ENCODE assay signal across 14 cellular contexts in genomic region chrX:82765806-82766205, GRCh38.
DNase-seq lines count a peak whose midpoint lies in the region; ATAC-seq, FAIRE-seq and TF ChIP-seq lines count a peak whose summit lies in the region.
"Had no signal": no experiment of that assay in that cellular context is flagged by ENCODE, and none has a peak within 500 bp of the region (broad histone marks: within the 10 kb centered on the region; RNA-seq: fewer than 3 reads in every experiment).

No MANE protein-coding gene starts in this region.

- no peak for ATAC-seq in GM21786 (IDR thresholded peaks at IDR 0.05; ENCODE audit: unreplicated experiment)
- no peak for ATAC-seq in GM21367 (IDR thresholded peaks at IDR 0.05; ENCODE audit: unreplicated experiment)
- ATAC-seq: CD8-positive, alpha-beta T cell; HCT116 had no signal

- peaks cover 27% of the 10 kb centered on the region for H3K4me1 ChIP-seq in OCI-LY3 (ENCODE audit: low read length)
- H3K4me1 ChIP-seq in prostate gland (replicated peaks), result no peaks in the 10 kb centered on the region

- H3K36me3 ChIP-seq in OCI-LY3 (replicated peaks; ENCODE audit: low read depth, low read length), result no peaks in the 10 kb centered on the region
- H3K36me3 ChIP-seq in prostate gland, result no peaks in the 10 kb centered on the region

- no peak overlapping the region for H2AFZ ChIP-seq in OCI-LY3 (ENCODE audit: low read depth, low read length)

- H3K79me2 ChIP-seq in OCI-LY3 (ENCODE audit: low read length), result no peaks in the 10 kb centered on the region

- TF ChIP-seq CTCF in LNCaP clone FGC (IDR thresholded peaks at IDR 0.05; ENCODE audit: control insufficient read depth, extremely low read depth, insufficient read depth), result no peak
- no peak for TF ChIP-seq CTCF in OCI-LY3 (IDR thresholded peaks at IDR 0.05; ENCODE audit: low read depth, low read length)
- no peak for TF ChIP-seq CTCF in prostate gland (IDR thresholded peaks at IDR 0.05)
- no peak for TF ChIP-seq CTCF in lower leg skin (IDR thresholded peaks at IDR 0.05)

- TF ChIP-seq POLR2A in prostate gland (IDR thresholded peaks at IDR 0.05) (no peak), lower leg skin (IDR thresholded peaks at IDR 0.05) (no peak)

- no peaks in the 10 kb centered on the region for H3K27me3 ChIP-seq in OCI-LY3 (ENCODE audit: low read depth, low read length)
- no peaks in the 10 kb centered on the region for H3K27me3 ChIP-seq in prostate gland (replicated peaks; ENCODE audit: insufficient read depth)

- DNase-seq in LNCaP clone FGC (ENCODE audit: low read depth) (peak; percentile 79), prostate gland (ENCODE audit: low spot score) (peak; percentile 12), lower leg skin (ENCODE audit: low spot score in 2 of 2) (no peak)
- DNase-seq: CD8-positive, alpha-beta T cell; KBM-7; NCI-H1092 treated with DMSO at 0.1 percent for 48 hours; NCI-H2081 treated with DMSO at 0.1 percent for 48 hours; NCI-H526 treated with DMSO at 0.1 percent for 48 hours; SW 1271 had no signal

- H3K9ac ChIP-seq in OCI-LY3 (ENCODE audit: low read length), result no peak overlapping the region

- 17% methylated on average over 1 of the region's 1 CpG for whole genome bisulfite sequencing in prostate gland
- WGBS in lower leg skin, 2 donors, result 73 to 81% methylated on average over 1 of the region's 1 CpG

- peak; percentile 53 for FAIRE-seq in colon (lab: Jason Lieb, UNC)

- H3K9me3 ChIP-seq in OCI-LY3 (ENCODE audit: insufficient read depth, low read length) (no peaks in the 10 kb centered on the region), prostate gland (no peaks in the 10 kb centered on the region)

- intact Hi-C loops in prostate gland (cut with DNase I) (no loop called here), lower leg skin (cut with DNase I; ENCODE audit: low total_unique reads) (no loop called here)

- no peaks in the 10 kb centered on the region for H4K20me1 ChIP-seq in OCI-LY3 (ENCODE audit: insufficient read depth, low read length)

- no peak overlapping the region for H3K4me3 ChIP-seq in LNCaP clone FGC (ENCODE audit: low read depth, low read length)
- no peak overlapping the region for H3K4me3 ChIP-seq in OCI-LY3 (ENCODE audit: low read length)
- H3K4me3 ChIP-seq in prostate gland, result no peak overlapping the region
- no peak overlapping the region for H3K4me3 ChIP-seq in lower leg skin (ENCODE audit: low read depth, poor library complexity, severe bottlenecking)

- H3K27ac ChIP-seq in OCI-LY3 (ENCODE audit: low read length) (peak overlapping the region; percentile 69), prostate gland (peak overlapping the region in 1 of 2 donors; percentile 46)

- no peak overlapping the region for H3K4me2 ChIP-seq in OCI-LY3 (ENCODE audit: low read length)

Comparison
In these comparisons a context has a peak if more than half of its experiments do, and no peak if none do; other contexts are left out.
1. DNase-seq: peak in LNCaP clone FGC (single experiment) and prostate gland (single experiment); none in lower leg skin (0 of 2).